Comparison of ENCODE assay signal across 18 cellular contexts in genomic region chr18:49646864-49647263, GRCh38.
"Had no signal": no experiment of that assay in that cellular context is flagged by ENCODE, and none has a peak within 500 bp of the region (broad histone marks: within the 10 kb centered on the region; RNA-seq: fewer than 3 reads in every experiment).

No MANE protein-coding gene starts in this region.

- H3K9me3 Mint-ChIP-seq: activated CD8-positive, alpha-beta T cell treated with anti-CD3 and anti-CD28 coated beads for 36 hours; natural killer cell treated with Interleukin-12 subunit alpha and Interleukin-12 subunit beta and Interleukin-15 and Interleukin-18, amount 100 ng/mL, for 72 hours; T-cell had no signal

- H3K4me3 Mint-ChIP-seq: activated CD8-positive, alpha-beta T cell treated with anti-CD3 and anti-CD28 coated beads for 36 hours; natural killer cell treated with Interleukin-12 subunit alpha and Interleukin-12 subunit beta and Interleukin-15 and Interleukin-18, amount 100 ng/mL, for 72 hours; T-cell had no signal

- H3K4me3 ChIP-seq: prostate gland, right lobe of liver had no signal

- H3K27me3 Mint-ChIP-seq: activated CD8-positive, alpha-beta T cell treated with anti-CD3 and anti-CD28 coated beads for 36 hours had no signal

- H3K27ac ChIP-seq: epithelial cell of prostate, prostate gland, right lobe of liver, WERI-Rb-1 had no signal

- H3K4me1 ChIP-seq: prostate gland had no signal

- H3K36me3 ChIP-seq: lower lobe of right lung, prostate gland, right lobe of liver, WERI-Rb-1 had no signal

- H3K27ac Mint-ChIP-seq: activated CD8-positive, alpha-beta T cell treated with anti-CD3 and anti-CD28 coated beads for 36 hours; natural killer cell treated with Interleukin-12 subunit alpha and Interleukin-12 subunit beta and Interleukin-15 and Interleukin-18, amount 100 ng/mL, for 72 hours; T-cell had no signal

- ATAC-seq: activated CD8-positive, alpha-beta T cell treated with anti-CD3 and anti-CD28 coated beads for 36 hours; natural killer cell treated with Interleukin-12 subunit alpha and Interleukin-12 subunit beta and Interleukin-15 and Interleukin-18, amount 100 ng/mL, for 72 hours; stimulated activated naive CD8-positive, alpha-beta T cell treated with anti-CD3 and anti-CD28 coated beads, Interleukin-15, Interleukin-2, amounts not matched to agents 100 U/mL and 50 U/mL, for 24 hours; T-cell had no signal

- H3K36me3 Mint-ChIP-seq: natural killer cell treated with Interleukin-12 subunit alpha and Interleukin-12 subunit beta and Interleukin-15 and Interleukin-18, amount 100 ng/mL, for 72 hours; T-cell had no signal

- DNase-seq: activated CD4-positive, alpha-beta T cell treated with anti-CD3 and anti-CD28 coated beads for 4 hours; activated CD8-positive, alpha-beta memory T cell treated with anti-CD3 and anti-CD28 coated beads, Interleukin-2, amount 50 U/mL, for 48 hours; activated CD8-positive, alpha-beta T cell treated with anti-CD3 and anti-CD28 coated beads for 36 hours; activated naive CD4-positive, alpha-beta T cell treated with Interleukin-2 at 50 U/mL for 16 hours; caudate nucleus; cortex of kidney; effector memory CD4-positive, alpha-beta T cell; lower lobe of right lung; occipital lobe; right lobe of liver; stimulated activated CD4-positive, alpha-beta T cell treated with anti-CD3 and anti-CD28 coated beads, Interleukin-4, amount 100 ng/mL, for 1 hour; stimulated activated CD8-positive, alpha-beta memory T cell treated with anti-CD3 and anti-CD28 coated beads, Interleukin-4, amount 100 ng/mL, for 48 hours; stimulated activated naive CD8-positive, alpha-beta T cell treated with anti-CD3 and anti-CD28 coated beads, Interleukin-15, Interleukin-2, amounts not matched to agents 100 U/mL and 50 U/mL, for 24 hours; T-cell; WERI-Rb-1 had no signal

- H3K4me1 Mint-ChIP-seq: T-cell had no signal

- H3K27me3 ChIP-seq: right lobe of liver had no signal

- H3K9me3 ChIP-seq: lower lobe of right lung, prostate gland, right lobe of liver had no signal
